Comparison of ENCODE assay signal across 11 cellular contexts in the genomic region with DNA sequence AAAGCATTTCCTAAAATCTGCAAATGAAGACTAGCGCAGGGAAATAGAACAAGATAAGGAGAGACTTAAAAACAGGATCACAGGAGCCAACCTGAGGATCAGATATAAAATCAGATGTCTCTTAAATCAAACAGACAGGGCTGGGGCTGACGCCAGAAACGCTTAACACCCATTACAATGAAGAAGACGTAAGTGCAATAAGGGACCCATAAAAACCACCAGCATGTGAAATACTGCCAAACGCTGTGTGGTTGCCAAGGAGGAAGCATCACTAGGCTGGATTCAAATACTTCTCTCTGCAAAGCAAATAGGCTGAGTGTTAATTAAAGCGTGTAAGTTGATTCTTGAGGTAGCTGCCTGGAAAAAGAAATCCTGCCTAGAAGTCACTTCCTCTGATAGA.
DNase-seq lines count a peak whose midpoint lies in the region; ATAC-seq, FAIRE-seq and TF ChIP-seq lines count a peak whose summit lies in the region.
"Had no signal": no experiment of that assay in that cellular context is flagged by ENCODE, and none has a peak within 500 bp of the region (broad histone marks: within the 10 kb centered on the region; RNA-seq: fewer than 3 reads in every experiment).

No MANE protein-coding gene starts in this region.

- no peak for TF ChIP-seq POLR2A in esophagus muscularis mucosa (IDR thresholded peaks at IDR 0.05; ENCODE audit: low read depth)

- TF ChIP-seq CTCF in upper lobe of right lung (IDR thresholded peaks at IDR 0.05) (no peak), esophagus muscularis mucosa (IDR thresholded peaks at IDR 0.05) (no peak)

- H3K27me3 ChIP-seq in upper lobe of right lung (no peaks in the 10 kb centered on the region), esophagus muscularis mucosa (no peaks in the 10 kb centered on the region)
- H3K27me3 ChIP-seq: vagina had no signal

- H3K27ac ChIP-seq in upper lobe of right lung: no peak overlapping the region
- no peak overlapping the region for H3K27ac ChIP-seq in esophagus muscularis mucosa (replicated peaks in 1 of 4)
- H3K27ac ChIP-seq: vagina had no signal

- peaks cover 16% of the 10 kb centered on the region for H3K4me1 ChIP-seq in upper lobe of right lung
- H3K4me1 ChIP-seq in esophagus muscularis mucosa: no peaks in the 10 kb centered on the region

- H3K36me3 ChIP-seq in upper lobe of right lung: no peaks in the 10 kb centered on the region
- no peaks in the 10 kb centered on the region for H3K36me3 ChIP-seq in esophagus muscularis mucosa
- H3K36me3 ChIP-seq: vagina had no signal

- DNase-seq in SKM-1 treated with dmso at 0.1 percent for 144 hours (lab: John Stamatoyannopoulos, UW; ENCODE audit: unreplicated experiment) (peak; percentile 39), SKM-1 (lab: John Stamatoyannopoulos, UW; ENCODE audit: unreplicated experiment) (no peak), NCI-H526 (lab: John Stamatoyannopoulos, UW) (peak; percentile 84 to 85), frontal cortex (ENCODE audit: low spot score in 2 of 2) (peak; percentile 24 to 25), upper lobe of right lung (no peak), esophagus muscularis mucosa (ENCODE audit: extremely low spot score) (no peak), glomerular visceral epithelial cell (ENCODE audit: extremely low spot score) (no peak)
- DNase-seq: activated T-cell treated with anti-CD3 and anti-CD28 coated beads for 4 hours, Karpas-422 had no signal

- intact Hi-C loops in upper lobe of right lung (cut with DNase I) (no loop called here), esophagus muscularis mucosa (cut with DNase I) (no loop called here)

- H3K9me3 ChIP-seq in upper lobe of right lung (no peaks in the 10 kb centered on the region), esophagus muscularis mucosa (no peaks in the 10 kb centered on the region)
- H3K9me3 ChIP-seq: vagina had no signal

- WGBS in esophagus muscularis mucosa: 21% methylated on average over 6 of the region's 6 CpGs

- no peak for TF ChIP-seq EP300 in esophagus muscularis mucosa (IDR thresholded peaks at IDR 0.05)

- ATAC-seq in upper lobe of right lung (peak; percentile 60), GM21526 (IDR thresholded peaks at IDR 0.05; ENCODE audit: low FRiP score, unreplicated experiment) (no peak)

- H3K4me3 ChIP-seq in upper lobe of right lung (no peak overlapping the region), esophagus muscularis mucosa (no peak overlapping the region)
- H3K4me3 ChIP-seq: vagina had no signal

- FAIRE-seq in frontal cortex (lab: Jason Lieb, UNC): no peak

Comparison
In these comparisons a context has a peak if more than half of its experiments do, and no peak if none do; other contexts are left out.
1. DNase-seq: peak in SKM-1 treated with dmso at 0.1 percent for 144 hours (single experiment), NCI-H526 (2 of 2) and frontal cortex (2 of 2); none in SKM-1 (single experiment), upper lobe of right lung (single experiment), esophagus muscularis mucosa (single experiment) and glomerular visceral epithelial cell (single experiment).